In the genomic region with DNA sequence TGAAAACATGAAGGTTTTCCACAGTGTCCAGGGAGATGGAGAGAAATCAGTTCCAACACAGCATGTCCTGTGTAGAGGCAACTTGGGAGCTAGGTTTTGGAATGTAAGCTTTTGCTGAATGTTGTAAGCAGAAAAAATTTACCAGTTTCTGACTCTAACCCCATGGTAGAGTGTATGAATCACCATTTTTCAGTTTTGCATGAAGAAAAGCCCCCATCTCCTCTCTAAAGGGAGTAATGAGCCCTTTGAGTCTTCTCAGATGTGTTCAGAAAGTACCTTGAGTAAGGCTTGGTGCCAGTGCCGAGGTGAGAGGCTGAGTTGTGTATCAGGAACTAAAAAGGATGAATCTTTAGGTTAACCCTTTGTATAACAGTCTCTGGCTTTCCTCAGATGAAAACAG, we compare ENCODE assay signal across 13 cellular contexts.
DNase-seq lines count a peak whose midpoint lies in the region; ATAC-seq and TF ChIP-seq lines count a peak whose summit lies in the region.
"Had no signal": no experiment of that assay in that cellular context is flagged by ENCODE, and none has a peak within 500 bp of the region (broad histone marks: within the 10 kb centered on the region; RNA-seq: fewer than 3 reads in every experiment).

No MANE protein-coding gene starts in this region.

- no peak overlapping the region for H2AK5ac ChIP-seq in H9 (ENCODE audit: insufficient read length, low read length)

- no peak overlapping the region for H3K14ac ChIP-seq in H9 (ENCODE audit: insufficient read depth, low read length)

- no peaks in the 10 kb centered on the region for H4K20me1 ChIP-seq in H9 (ENCODE audit: control insufficient read depth, insufficient read depth, insufficient read length)
- H4K20me1 ChIP-seq: BLaER1 treated with 17β-estradiol and CSF1 and Interleukin-3, amounts not matched to agents 10 nM and 100 nM had no signal

- no peak overlapping the region for H3T11ph ChIP-seq in H9 (ENCODE audit: low read length)

- no peak overlapping the region for H3K56ac ChIP-seq in H9 (ENCODE audit: insufficient read length, low read depth, low read length)

- H3K4me1 ChIP-seq in H9 (ENCODE audit: insufficient read depth, low read length): no peaks in the 10 kb centered on the region

- H4K5ac ChIP-seq in H9 (ENCODE audit: insufficient read length, low read depth, low read length): no peak overlapping the region

- no peaks in the 10 kb centered on the region for H3K9me3 ChIP-seq in H9 (ENCODE audit: control insufficient read depth, low read depth, low read length)
- no peaks in the 10 kb centered on the region for H3K9me3 ChIP-seq in CD4-positive, alpha-beta T cell (ENCODE audit: control insufficient read depth, low read length)
- H3K9me3 ChIP-seq: BLaER1 treated with 17β-estradiol and CSF1 and Interleukin-3, amounts not matched to agents 10 nM and 100 nM had no signal

- POLR2A ChIA-PET in CD4-positive, alpha-beta T cell (lab: Charles Lee): no interaction called here

- H3K9ac ChIP-seq in H9 (ENCODE audit: extremely low read depth, insufficient read length, low read length): no peak overlapping the region
- H3K9ac ChIP-seq: BLaER1 treated with 17β-estradiol and CSF1 and Interleukin-3, amounts not matched to agents 10 nM and 100 nM had no signal

- no peak overlapping the region for H3K4me2 ChIP-seq in H9 (ENCODE audit: insufficient read depth, insufficient read length, low read length)
- H3K4me2 ChIP-seq: BLaER1 treated with 17β-estradiol and CSF1 and Interleukin-3, amounts not matched to agents 10 nM and 100 nM had no signal

- H2AFZ ChIP-seq in H9 (ENCODE audit: low read length): no peak overlapping the region

- no peaks in the 10 kb centered on the region for H3K27me3 ChIP-seq in H9 (ENCODE audit: insufficient read depth, low read length)
- no peaks in the 10 kb centered on the region for H3K27me3 ChIP-seq in CD4-positive, alpha-beta T cell (ENCODE audit: control insufficient read depth, insufficient read depth, low read length)
- H3K27me3 ChIP-seq: BLaER1 treated with 17β-estradiol and CSF1 and Interleukin-3, amounts not matched to agents 10 nM and 100 nM had no signal

- no peak overlapping the region for H2BK15ac ChIP-seq in H9 (ENCODE audit: low read depth, low read length)

- H3K79me1 ChIP-seq in H9 (ENCODE audit: insufficient read depth, low read depth, low read length, poor library complexity, severe bottlenecking): no peaks in the 10 kb centered on the region

- H3K27ac ChIP-seq in H9 (ENCODE audit: insufficient read length, low read depth, low read length): no peak overlapping the region
- no peak overlapping the region for H3K27ac ChIP-seq in CD4-positive, alpha-beta T cell (ENCODE audit: low read depth, low read length)
- H3K27ac ChIP-seq: BLaER1 treated with 17β-estradiol and CSF1 and Interleukin-3, amounts not matched to agents 10 nM and 100 nM had no signal

- no peak for TF ChIP-seq CTCF in H9 (conservative IDR thresholded peaks at IDR 0.05)
- TF ChIP-seq CTCF in CD4-positive, alpha-beta T cell (IDR thresholded peaks at IDR 0.05): no peak

- peaks cover 3% of the 10 kb centered on the region; the same call in 1 of the 2 replicates for H3K27me3 Mint-ChIP-seq in H9 (ENCODE audit: low read depth)
- H3K27me3 Mint-ChIP-seq in CD4-positive, alpha-beta T cell: peaks cover 36% of the 10 kb centered on the region

- H3K18ac ChIP-seq in H9 (ENCODE audit: insufficient read length, low read depth, low read length): no peak overlapping the region

- H3K9me3 Mint-ChIP-seq in H9: no peaks in the 10 kb centered on the region
- no peaks in the 10 kb centered on the region for H3K9me3 Mint-ChIP-seq in CD4-positive, alpha-beta T cell
- H3K9me3 Mint-ChIP-seq: activated CD4-positive, alpha-beta T cell treated with anti-CD3 and anti-CD28 coated beads, Interleukin-2, amount 10 ng/mL, durations not matched to agents 7 days and 5 days had no signal

- H3K23ac ChIP-seq in H9 (ENCODE audit: insufficient read length, low read depth, low read length): no peak overlapping the region

- ATAC-seq in GM18499 (IDR thresholded peaks at IDR 0.05; ENCODE audit: insufficient read depth, unreplicated experiment): peak; percentile 79
- ATAC-seq in GM19025 (IDR thresholded peaks at IDR 0.05; ENCODE audit: low read depth, unreplicated experiment): peak; percentile 83
- peak; percentile 85 for ATAC-seq in HG02678 (IDR thresholded peaks at IDR 0.05; ENCODE audit: unreplicated experiment)
- peak; percentile 51 for ATAC-seq in HG03521 (IDR thresholded peaks at IDR 0.05; ENCODE audit: unreplicated experiment)
- no peak for ATAC-seq in HG03139 (IDR thresholded peaks at IDR 0.05; ENCODE audit: unreplicated experiment)
- ATAC-seq in CD4-positive, alpha-beta T cell (ENCODE audit: poor library complexity): no peak
- ATAC-seq: Panc1 had no signal

- CTCF ChIA-PET in CD4-positive, alpha-beta T cell (lab: Charles Lee): no interaction called here

- no CpG with 5 or more reads among the region's 1 CpG for WGBS in H9 (ENCODE audit: extremely low coverage, insufficient read length, low lambda C conversion rate)

- H3K27ac Mint-ChIP-seq in H9: no peak overlapping the region
- H3K27ac Mint-ChIP-seq in CD4-positive, alpha-beta T cell: no peak overlapping the region
- H3K27ac Mint-ChIP-seq: activated CD4-positive, alpha-beta T cell treated with anti-CD3 and anti-CD28 coated beads, Interleukin-2, amount 10 ng/mL, durations not matched to agents 7 days and 5 days had no signal

- no peak overlapping the region for H2BK12ac ChIP-seq in H9 (ENCODE audit: insufficient read length, low read depth, low read length)

- H2BK20ac ChIP-seq in H9 (ENCODE audit: low read depth, low read length, poor library complexity, severe bottlenecking): no peak overlapping the region

- no peak overlapping the region for H4K8ac ChIP-seq in H9 (replicated peaks; ENCODE audit: insufficient read length, low read depth, low read length)

- H3K4me1 Mint-ChIP-seq in H9: no peaks in the 10 kb centered on the region
- no peaks in the 10 kb centered on the region for H3K4me1 Mint-ChIP-seq in CD4-positive, alpha-beta T cell (ENCODE audit: low read depth)
- H3K4me1 Mint-ChIP-seq: activated CD4-positive, alpha-beta T cell treated with anti-CD3 and anti-CD28 coated beads, Interleukin-2, amount 10 ng/mL, durations not matched to agents 7 days and 5 days had no signal

- no peak overlapping the region for H2BK120ac ChIP-seq in H9 (ENCODE audit: low read depth, low read length, poor library complexity, severe bottlenecking)

- no peak overlapping the region for H3K4me3 Mint-ChIP-seq in H9
- no peak overlapping the region for H3K4me3 Mint-ChIP-seq in CD4-positive, alpha-beta T cell
- H3K4me3 Mint-ChIP-seq: activated CD4-positive, alpha-beta T cell treated with anti-CD3 and anti-CD28 coated beads, Interleukin-2, amount 10 ng/mL, durations not matched to agents 7 days and 5 days had no signal

- H3K23me2 ChIP-seq in H9 (ENCODE audit: insufficient read length, low read depth, low read length, poor library complexity, severe bottlenecking): no peaks in the 10 kb centered on the region

- no peaks in the 10 kb centered on the region for H3K79me2 ChIP-seq in H9 (ENCODE audit: insufficient read depth, low read length)

- no peak overlapping the region for H3K4ac ChIP-seq in H9 (ENCODE audit: low read depth, low read length)

- intact Hi-C loops in CD4-positive, alpha-beta T cell (cut with DNase I, micrococcal nuclease): no loop called here

- no peaks in the 10 kb centered on the region for H3K36me3 Mint-ChIP-seq in H9 (ENCODE audit: insufficient read depth in 1 of 3, low read depth in 3 of 3)
- H3K36me3 Mint-ChIP-seq in CD4-positive, alpha-beta T cell (ENCODE audit: low read depth): no peaks in the 10 kb centered on the region

- H2BK5ac ChIP-seq in H9 (ENCODE audit: insufficient read length, low read length): no peak overlapping the region

- DNase-seq in H9 (no peak), NCI-H510A treated with DMSO at 0.1 percent for 48 hours (lab: John Stamatoyannopoulos, UW) (no peak)
- no peak for DNase-seq in CD4-positive, alpha-beta T cell
- DNase-seq: activated CD4-positive, alpha-beta T cell treated with anti-CD3 and anti-CD28 coated beads, Interleukin-2, amount 10 ng/mL, durations not matched to agents 7 days and 5 days; central memory CD4-positive, alpha-beta T cell; NCI-H1048 had no signal

- H4K91ac ChIP-seq in H9 (ENCODE audit: insufficient read length, low read depth, low read length): no peak overlapping the region

Comparison
In these comparisons a context has a peak if more than half of its experiments do, and no peak if none do; other contexts are left out.
1. ATAC-seq: peak in GM18499 (single experiment), GM19025 (single experiment), HG02678 (single experiment) and HG03521 (single experiment); none in HG03139 (single experiment) and CD4-positive, alpha-beta T cell (single experiment).